ENCODE assay signal across 10 cellular contexts in genomic region chr10:16227674-16228073, GRCh38.
"Had no signal": no experiment of that assay in that cellular context is flagged by ENCODE, and none has a peak within 500 bp of the region (broad histone marks: within the 10 kb centered on the region; RNA-seq: fewer than 3 reads in every experiment).

No MANE protein-coding gene starts in this region.

- H2AFZ ChIP-seq: GM23248, GM23338 had no signal

- H3K4me1 ChIP-seq: HAP-1 had no signal

- H3K27ac ChIP-seq: GM23248 had no signal

- H3K36me3 ChIP-seq: HAP-1 had no signal

- H3K9ac ChIP-seq: GM23248 had no signal

- DNase-seq: GM23248, GOT3, H7, H9, HCEC 1CT, HFFc6 had no signal

- H3K4me3 ChIP-seq: GM23248, GM23338, HAP-1 had no signal

- H3K4me2 ChIP-seq: GM23338 had no signal

- H3K9me3 ChIP-seq: HAP-1 had no signal

- ATAC-seq: GM23338, HCT116 had no signal

- FAIRE-seq: H54 had no signal
